ENCODE assay signal across 8 cellular contexts in the genomic region with DNA sequence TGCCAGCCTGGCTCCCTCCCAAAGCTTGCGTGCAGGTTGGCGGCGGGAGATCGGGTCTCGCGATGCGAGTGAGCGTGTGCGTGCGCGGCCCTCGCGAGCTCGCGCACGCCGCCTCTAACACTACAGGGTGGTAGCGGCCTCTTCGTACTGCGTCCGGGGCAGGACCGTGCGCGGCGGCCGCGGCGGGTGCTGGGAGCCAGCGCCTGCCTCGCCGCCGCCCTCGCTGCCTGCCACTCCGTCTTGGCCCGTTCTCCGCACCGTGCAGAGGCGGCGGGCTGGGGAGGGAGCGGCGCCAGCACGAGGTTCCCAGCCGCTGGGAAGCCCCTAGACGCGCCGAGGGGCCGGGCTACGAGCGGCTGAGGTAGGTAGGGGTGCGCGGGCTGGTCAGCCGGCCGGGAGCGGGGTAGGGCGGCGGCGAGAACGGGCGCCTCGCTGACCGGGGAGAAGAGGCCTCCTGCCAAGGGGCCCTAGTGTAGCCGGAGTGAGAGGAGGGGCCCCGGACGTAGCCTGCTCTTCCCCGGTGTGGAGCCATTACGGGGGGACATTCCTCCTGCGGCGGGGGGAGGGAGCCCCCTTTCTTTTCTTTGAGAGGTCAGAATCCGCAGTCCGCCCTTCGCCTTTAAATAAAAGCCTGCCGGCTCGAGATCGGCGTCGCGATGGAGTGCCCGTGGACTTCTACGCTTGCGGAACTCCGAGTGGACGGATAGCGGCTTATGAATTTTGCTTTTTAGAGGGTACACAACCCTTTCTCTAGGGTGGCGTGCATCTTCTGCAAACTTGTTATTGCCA. TPM values are rescaled to one million over a fixed set of nuclear protein-coding genes. Genes with fewer than 3 reads are reported as not detected.
DNase-seq lines count a peak whose midpoint lies in the region; ATAC-seq and TF ChIP-seq lines count a peak whose summit lies in the region.

C5orf24 (plus strand) TSS at position 117 of the 789 bp plus-strand sequence. CDS start 8,933 bp downstream, outside the sequence.

- intact Hi-C loops in aorta (cut with DNase I) = loop anchor here in 1 of 2 donors (5.0 to 10.0 kb wide), 2 partner anchors 56 to 111 kb away; partner anchors contain the start of gene CAMLG

- H3K27ac ChIP-seq in hepatocyte (peak within 1 kb of the TSS; percentile 98), aorta (ENCODE audit: low read depth in 1 of 2, low read length in 2 of 2) (peak within 1 kb of the TSS; percentile 76 to 88)

- no peaks in the 10 kb centered on the region for H3K9me2 ChIP-seq in hepatocyte (replicated peaks; ENCODE audit: insufficient read depth)

- WGBS in hepatocyte (ENCODE audit: low lambda C conversion rate, missing lambda C conversion rate) = under 1% methylated on average over 81 of the region's 84 CpGs
- WGBS in aorta, 2 donors = 0% methylated on average over 50 to 84 of the region's 84 CpGs

- H3K79me2 ChIP-seq in hepatocyte = peaks cover 47% of the 10 kb centered on the region

- H2AFZ ChIP-seq in hepatocyte = peak within 1 kb of the TSS; percentile 68

- H4K20me1 ChIP-seq in hepatocyte (ENCODE audit: insufficient read depth, poor library complexity, severe bottlenecking) = peaks cover 8% of the 10 kb centered on the region

- H3K4me2 ChIP-seq in hepatocyte = peak within 1 kb of the TSS; percentile 84

- H3K4me1 ChIP-seq in hepatocyte (ENCODE audit: insufficient read depth) (peaks cover 17% of the 10 kb centered on the region), aorta (ENCODE audit: control insufficient read depth in 1 of 2, insufficient read depth in 2 of 2, low read length in 2 of 2) (peaks cover 2% of the 10 kb centered on the region in 2 donors)

- H3K4me3 ChIP-seq in hepatocyte = peak within 1 kb of the TSS; percentile 82
- peak within 1 kb of the TSS; percentile 81 to 94 for H3K4me3 ChIP-seq in aorta (ENCODE audit: low read length in 2 of 2)

- H3K36me3 ChIP-seq in hepatocyte (replicated peaks; ENCODE audit: insufficient read depth, low read depth) = no peaks in the 10 kb centered on the region
- no peaks in the 10 kb centered on the region for H3K36me3 ChIP-seq in aorta (ENCODE audit: control insufficient read depth in 1 of 2, insufficient read depth in 2 of 2, low read length in 1 of 2)

- H3K27me3 ChIP-seq in hepatocyte (no peaks in the 10 kb centered on the region), aorta (ENCODE audit: control insufficient read depth in 1 of 2, insufficient read depth in 2 of 2, low read length in 1 of 2) (no peaks in the 10 kb centered on the region)

- H3K9me3 ChIP-seq in hepatocyte (ENCODE audit: low read depth) = no peaks in the 10 kb centered on the region
- no peaks in the 10 kb centered on the region for H3K9me3 ChIP-seq in aorta (ENCODE audit: control insufficient read depth, low read length)

- TF ChIP-seq CTCF in hepatocyte (IDR thresholded peaks at IDR 0.05; ENCODE audit: poor library complexity) = no peak

- peak; percentile 81 to 87 for DNase-seq in NCI-H1930 (lab: John Stamatoyannopoulos, UW)
- DNase-seq in T1000 (lab: John Stamatoyannopoulos, UW) = peak; percentile 87
- DNase-seq in astrocyte of the hippocampus (ENCODE audit: low read depth, low spot score) = peak; percentile 99
- peak; percentile 98 for DNase-seq in hepatocyte (ENCODE audit: low spot score)
- DNase-seq in renal cortical epithelial cell (ENCODE audit: low read depth) = peak; percentile 89
- DNase-seq in aorta = peak; percentile 97 to 99

- ATAC-seq in GM18508 (IDR thresholded peaks at IDR 0.05; ENCODE audit: insufficient read depth, unreplicated experiment) (peak; percentile 62), HG02970 (IDR thresholded peaks at IDR 0.05; ENCODE audit: low FRiP score, unreplicated experiment) (peak; percentile 86), aorta (ENCODE audit: low FRiP score) (peak; percentile 99)

RNA-seq across cellular contexts. Expression of gene C5orf24, which starts in this region (rescaled TPM):
- total RNA-seq in hepatocyte = 67.0 and 70.4 TPM in 2 replicates
- 27.3 and 29.2 TPM in 2 replicates for polyA plus RNA-seq in hepatocyte
- 58.9 and 124 TPM in 2 replicates for total RNA-seq in renal cortical epithelial cell
- total RNA-seq in aorta = 10 to 100 TPM; 59.0 to 71.4 TPM
- polyA plus RNA-seq in aorta = 10 to 100 TPM; 32.6 to 33.3 TPM

Comparison
In these comparisons a context has a peak if more than half of its experiments do, and no peak if none do; other contexts are left out.
1. Peak in every context shown above with its lines: DNase-seq, ATAC-seq, H3K4me3 ChIP-seq and H3K27ac ChIP-seq.